ENCODE assay signal across 8 cellular contexts in the genomic region with DNA sequence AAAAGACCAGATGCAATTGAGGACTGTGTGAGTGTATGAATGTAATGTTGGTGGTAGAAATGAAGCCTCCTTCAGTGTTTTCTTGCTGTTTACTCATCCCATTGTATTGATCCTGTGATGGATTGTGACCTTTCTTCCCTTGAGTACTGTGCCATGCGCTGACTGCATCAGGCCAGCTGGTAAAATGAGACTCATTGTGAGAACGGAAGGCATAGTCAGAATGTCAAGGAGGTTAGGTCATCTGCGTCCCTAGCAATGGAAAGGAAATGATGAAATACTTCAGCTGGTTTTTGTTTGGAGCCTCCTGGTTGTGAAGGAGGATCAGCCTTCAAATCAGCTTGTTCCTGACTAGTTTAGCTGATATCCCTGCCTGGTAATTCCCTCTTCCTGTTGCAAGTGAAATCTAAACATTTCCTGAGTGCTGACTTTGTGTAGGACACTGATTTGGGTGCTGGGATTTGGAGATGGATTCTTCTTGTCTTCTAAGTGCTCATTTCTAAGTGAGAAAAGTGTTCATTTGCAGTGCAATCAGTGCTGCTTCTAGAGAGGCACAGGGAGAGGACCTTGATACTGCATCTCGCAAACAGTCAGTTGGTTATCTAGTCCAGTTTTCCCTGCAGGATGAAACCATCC. TPM values are rescaled to one million over a fixed set of nuclear protein-coding genes. Genes with fewer than 3 reads are reported as not detected.
DNase-seq lines count a peak whose midpoint lies in the region; ATAC-seq and TF ChIP-seq lines count a peak whose summit lies in the region.

No MANE protein-coding gene starts in this region.

- H3K27ac Mint-ChIP-seq in mesothelial cell of epicardium: peak overlapping the region; percentile 74

- H2AFZ ChIP-seq in mammary epithelial cell (ENCODE audit: low read depth, low read length): peak overlapping the region; percentile 65

- in situ Hi-C loops in mammary epithelial cell (cut with MboI; ENCODE audit: low sequenced_read_pairs in 2 of 2): no loop called here

- intact Hi-C loops in mammary epithelial cell (cut with micrococcal nuclease): no loop called here
- intact Hi-C loops in prostate gland (cut with DNase I): no loop called here

- H4K20me1 ChIP-seq in mammary epithelial cell (ENCODE audit: insufficient read depth, low read length): no peaks in the 10 kb centered on the region

- peak; percentile 43 for DNase-seq in activated naive CD4-positive, alpha-beta T cell treated with Interleukin-2 at 50 U/mL for 16 hours
- no peak for DNase-seq in activated naive CD4-positive, alpha-beta T cell (lab: John Stamatoyannopoulos, UW)
- DNase-seq in NOMO-1 (lab: John Stamatoyannopoulos, UW; ENCODE audit: unreplicated experiment in 2 of 2) (peak; percentile 25 to 63), mammary epithelial cell (peak; percentile 88), mesothelial cell of epicardium (ENCODE audit: low spot score in 2 of 2, unreplicated experiment in 2 of 2) (no peak), prostate gland (ENCODE audit: low spot score) (no peak), KG1 (lab: John Stamatoyannopoulos, UW) (no peak)

- peaks cover 9% of the 10 kb centered on the region for H3K9me3 Mint-ChIP-seq in mesothelial cell of epicardium

- H3K9ac ChIP-seq in mammary epithelial cell (ENCODE audit: insufficient read depth, low read length): peak overlapping the region; percentile 9

- H3K4me3 Mint-ChIP-seq in mesothelial cell of epicardium: no peak overlapping the region

- H3K27me3 ChIP-seq in mammary epithelial cell (ENCODE audit: insufficient read depth, low read length) (no peaks in the 10 kb centered on the region), prostate gland (replicated peaks; ENCODE audit: insufficient read depth) (no peaks in the 10 kb centered on the region)

- ATAC-seq in HG02610 (IDR thresholded peaks at IDR 0.05; ENCODE audit: unreplicated experiment): no peak

- 42% methylated on average over 4 of the region's 4 CpGs for WGBS in mammary epithelial cell (ENCODE audit: low coverage, missing lambda C conversion rate)
- 71% methylated on average over 4 of the region's 4 CpGs for WGBS in prostate gland

- H3K4me1 ChIP-seq in mammary epithelial cell (ENCODE audit: insufficient read depth, low read length): peaks cover 31% of the 10 kb centered on the region
- H3K4me1 ChIP-seq in prostate gland (replicated peaks): no peaks in the 10 kb centered on the region

- TF ChIP-seq POLR2A in prostate gland (IDR thresholded peaks at IDR 0.05): no peak

- H3K4me1 Mint-ChIP-seq in mesothelial cell of epicardium: peaks cover 11% of the 10 kb centered on the region

- no peaks in the 10 kb centered on the region for H3K27me3 Mint-ChIP-seq in mesothelial cell of epicardium (ENCODE audit: low read depth)

- H3K36me3 Mint-ChIP-seq in mesothelial cell of epicardium: no peaks in the 10 kb centered on the region

- H3K4me2 ChIP-seq in mammary epithelial cell (ENCODE audit: insufficient read depth, low read depth, low read length): peak overlapping the region; percentile 33

- dilution Hi-C loops in mammary epithelial cell (cut with HindIII; ENCODE audit: low sequenced_read_pairs): loop anchor here (5.0 to 10.0 kb wide), 2 partner anchors 150 to 218 kb away; no protein-coding TSS in a partner anchor

- no peaks in the 10 kb centered on the region for H3K79me2 ChIP-seq in mammary epithelial cell (ENCODE audit: insufficient read depth, low read length)

- no TSS peak for BruUV-seq in mammary epithelial cell (replicated peaks; lab: Mats Ljungman, UMichigan)

- TF ChIP-seq CTCF in mammary epithelial cell (conservative IDR thresholded peaks at IDR 0.05 in 1 of 2, IDR thresholded peaks at IDR 0.05 in 1 of 2; ENCODE audit: extremely low read depth in 1 of 2, insufficient read depth in 1 of 2, low read depth in 1 of 2, low read length in 2 of 2): no peak
- no peak for TF ChIP-seq CTCF in mesothelial cell of epicardium (IDR thresholded peaks at IDR 0.05; ENCODE audit: unreplicated experiment)
- no peak for TF ChIP-seq CTCF in prostate gland (IDR thresholded peaks at IDR 0.05)

- no peaks in the 10 kb centered on the region for H3K9me3 ChIP-seq in mammary epithelial cell (replicated peaks; ENCODE audit: insufficient read depth, low read length)
- H3K9me3 ChIP-seq in prostate gland: no peaks in the 10 kb centered on the region

- peak overlapping the region; percentile 68 for H3K27ac ChIP-seq in mammary epithelial cell (ENCODE audit: insufficient read depth, low read depth, low read length)
- no peak overlapping the region for H3K27ac ChIP-seq in prostate gland

- CTCF ChIA-PET in mammary epithelial cell (lab: Charles Lee; ENCODE audit: low non-redundant PET): interaction anchor here (0.5 kb wide), 1 partner anchor 160 kb away, joined by 5 read pairs; no protein-coding TSS in a partner anchor

- H3K36me3 ChIP-seq in mammary epithelial cell (ENCODE audit: insufficient read depth, low read length) (no peaks in the 10 kb centered on the region), prostate gland (no peaks in the 10 kb centered on the region)

- H3K4me3 ChIP-seq in mammary epithelial cell (replicated peaks in 1 of 3; ENCODE audit: insufficient read depth in 1 of 3, low read depth in 2 of 3, low read length in 3 of 3) (no peak overlapping the region), prostate gland (no peak overlapping the region)

RNA-seq across cellular contexts. Expression of gene TNFSF8, which starts 35.5 kb away (rescaled TPM):
- total RNA-seq in mammary epithelial cell (not detected), mesothelial cell of epicardium (not detected in 3 replicates), prostate gland (1 to 10 TPM in 1 of 2 donors, under 1 TPM in 1; 0.32 to 2.4 TPM)
- polyA plus RNA-seq in mammary epithelial cell: not detected
- not detected for polyA minus RNA-seq in mammary epithelial cell

Comparison
In these comparisons a context has a peak if more than half of its experiments do, and no peak if none do; other contexts are left out.
1. DNase-seq: peak in activated naive CD4-positive, alpha-beta T cell treated with Interleukin-2 at 50 U/mL for 16 hours (single experiment), NOMO-1 (2 of 2) and mammary epithelial cell (single experiment); none in activated naive CD4-positive, alpha-beta T cell (0 of 4), mesothelial cell of epicardium (0 of 2), prostate gland (single experiment) and KG1 (single experiment).